ENCODE assay signal across 22 cellular contexts in the genomic region with DNA sequence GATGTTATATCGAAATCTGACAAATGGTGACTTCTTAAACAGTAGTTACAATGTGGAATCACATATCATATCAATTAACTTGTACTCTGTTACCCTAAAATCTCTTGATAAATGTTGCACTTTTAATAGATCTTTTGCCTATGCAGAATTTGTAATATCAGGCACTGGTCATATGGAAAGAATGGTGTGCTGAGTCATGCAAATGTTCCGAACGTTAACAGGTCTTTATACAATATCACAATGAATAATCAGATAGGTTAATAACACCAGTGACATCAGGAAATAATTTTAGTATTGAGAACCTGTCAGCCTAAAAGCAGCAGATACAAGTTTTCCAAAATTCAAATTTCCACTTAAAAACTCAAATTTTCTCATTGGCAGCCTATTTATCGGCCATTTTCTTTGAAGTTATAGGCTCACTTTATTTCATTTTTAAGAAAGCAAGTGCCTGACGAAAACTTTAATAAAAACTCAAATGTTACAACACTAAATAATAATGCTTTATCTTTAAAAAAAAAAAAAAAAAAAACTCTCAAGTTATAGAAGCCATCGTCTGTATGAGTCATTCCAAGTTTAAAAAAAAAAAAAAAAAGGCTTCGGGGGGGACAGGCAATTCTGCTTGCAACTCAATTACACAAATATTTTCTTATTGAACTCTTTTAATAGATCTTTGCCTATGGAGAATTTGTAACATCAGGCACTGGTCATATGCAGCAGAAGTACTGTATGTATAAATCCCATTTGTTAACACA.
DNase-seq lines count a peak whose midpoint lies in the region; ATAC-seq and TF ChIP-seq lines count a peak whose summit lies in the region.
"Had no signal": no experiment of that assay in that cellular context is flagged by ENCODE, and none has a peak within 500 bp of the region (broad histone marks: within the 10 kb centered on the region; RNA-seq: fewer than 3 reads in every experiment).

No MANE protein-coding gene starts in this region.

- no peak for TF ChIP-seq POLR2A in erythroblast (IDR thresholded peaks at IDR 0.05; ENCODE audit: low read length)
- no peak for TF ChIP-seq POLR2A in gastroesophageal sphincter (IDR thresholded peaks at IDR 0.05)

- TF ChIP-seq CTCF in retinal pigment epithelial cell (conservative IDR thresholded peaks at IDR 0.05; ENCODE audit: low read depth, low read length) (no peak), gastroesophageal sphincter (IDR thresholded peaks at IDR 0.05) (no peak)

- H3K27ac ChIP-seq in gastroesophageal sphincter, result no peak overlapping the region
- H3K27ac ChIP-seq: cardiac muscle cell, dorsolateral prefrontal cortex, epithelial cell of prostate, parathyroid adenoma, sigmoid colon, testis had no signal

- H3K4me3 ChIP-seq in retinal pigment epithelial cell (ENCODE audit: low read length) (peak overlapping the region; percentile 3), gastroesophageal sphincter (no peak overlapping the region)
- H3K4me3 ChIP-seq: cardiac muscle cell, dorsolateral prefrontal cortex, sigmoid colon, testis had no signal

- 73 to 80% methylated on average over 7 of the region's 7 CpGs for WGBS in gastroesophageal sphincter (ENCODE audit: low coverage in 1 of 2), 2 donors

- no peak for TF ChIP-seq EP300 in gastroesophageal sphincter (IDR thresholded peaks at IDR 0.05)

- H3K4me1 ChIP-seq in gastroesophageal sphincter, result no peaks in the 10 kb centered on the region
- H3K4me1 ChIP-seq: parathyroid adenoma, sigmoid colon, testis had no signal

- no peaks in the 10 kb centered on the region for H3K9me3 ChIP-seq in gastroesophageal sphincter
- H3K9me3 ChIP-seq: sigmoid colon, testis had no signal

- no peak for ATAC-seq in gastroesophageal sphincter
- ATAC-seq in GM21526 (IDR thresholded peaks at IDR 0.05; ENCODE audit: low FRiP score, unreplicated experiment), result no peak
- ATAC-seq: natural killer cell; Right ventricle myocardium inferior; stimulated activated naive B cell treated with anti-CD40 and anti-IgM and Interleukin-4, amounts not matched to agents 10 μg/mL and 1 μg/mL and 100 μg/mL, for 72 hours had no signal

- no peaks in the 10 kb centered on the region for H3K27me3 ChIP-seq in gastroesophageal sphincter
- H3K27me3 ChIP-seq: cardiac muscle cell, dorsolateral prefrontal cortex, sigmoid colon, testis had no signal

- peak; percentile 35 for DNase-seq in EH (ENCODE audit: low read depth)
- peak; percentile 6 for DNase-seq in RPMI7951 (ENCODE audit: low read depth)
- peak; percentile 21 to 28 for DNase-seq in erythroblast (lab: John Stamatoyannopoulos, UW)
- no peak for DNase-seq in retinal pigment epithelial cell (ENCODE audit: low read depth)
- DNase-seq in hepatic stellate cell (ENCODE audit: low spot score), result no peak
- DNase-seq: activated CD4-positive, alpha-beta T cell treated with anti-CD3 and anti-CD28 coated beads for 48 hours; activated naive CD8-positive, alpha-beta T cell treated with anti-CD3 and anti-CD28 coated beads for 36 hours; AML-193; dorsolateral prefrontal cortex; natural killer cell; NCI-H1417 treated with DMSO at 0.1 percent for 48 hours; NCI-H524; sigmoid colon; stimulated activated CD4-positive, alpha-beta T cell treated with anti-CD3 and anti-CD28 coated beads, Interleukin-1b, Interleukin-23, amount 100 ng/mL, for 48 hours; stimulated activated naive B cell treated with anti-CD40 and anti-IgM and Interleukin-4, amounts not matched to agents 10 μg/mL and 1 μg/mL and 100 μg/mL, for 72 hours; testis had no signal

- no peaks in the 10 kb centered on the region for H3K36me3 ChIP-seq in gastroesophageal sphincter
- H3K36me3 ChIP-seq: cardiac muscle cell, sigmoid colon had no signal

Comparison
In these comparisons a context has a peak if more than half of its experiments do, and no peak if none do; other contexts are left out.
1. DNase-seq: peak in EH (single experiment), RPMI7951 (single experiment) and erythroblast (2 of 2); none in retinal pigment epithelial cell (single experiment) and hepatic stellate cell (single experiment).